In genomic region chr10:115030483-115031200, GRCh38 we compare ENCODE assay signal across 18 cellular contexts.
A peak's percentile ranks its signal among the peaks of the same experiment; 100 is the strongest.
DNase-seq lines count a peak whose midpoint lies in the region; ATAC-seq and TF ChIP-seq lines count a peak whose summit lies in the region.
"Had no signal": no experiment of that assay in that cellular context is flagged by ENCODE, and none has a peak within 500 bp of the region (broad histone marks: within the 10 kb centered on the region; RNA-seq: fewer than 3 reads in every experiment).

No MANE protein-coding gene starts in this region.

- H3K9ac ChIP-seq in parathyroid adenoma = no peak overlapping the region

- no peaks in the 10 kb centered on the region for H3K9me3 ChIP-seq in parathyroid adenoma (ENCODE audit: control insufficient read depth, low read length)
- H3K9me3 ChIP-seq: prostate gland, upper lobe of left lung had no signal

- no peaks in the 10 kb centered on the region for H3K79me2 ChIP-seq in parathyroid adenoma

- no peaks in the 10 kb centered on the region for H3K36me3 ChIP-seq in parathyroid adenoma (ENCODE audit: control insufficient read depth, insufficient read depth, low read length)
- H3K36me3 ChIP-seq: prostate gland, upper lobe of left lung had no signal

- H3K4me3 ChIP-seq in fibroblast of the aortic adventitia (ENCODE audit: low read depth, low read length) (no peak overlapping the region), parathyroid adenoma (ENCODE audit: low read depth, low read length) (no peak overlapping the region)
- H3K4me3 ChIP-seq: prostate gland, smooth muscle cell, upper lobe of left lung had no signal

- TF ChIP-seq CTCF in fibroblast of the aortic adventitia (IDR thresholded peaks at IDR 0.05; ENCODE audit: insufficient read depth, low read length) (no peak), parathyroid adenoma (IDR thresholded peaks at IDR 0.05) (no peak)

- ATAC-seq in SK-N-SH treated with all-trans-retinoic acid at 6 μM for 48 hours = peak; percentile 63
- ATAC-seq in GM19467 (IDR thresholded peaks at IDR 0.05; ENCODE audit: unreplicated experiment) = no peak
- ATAC-seq in GM18502 (IDR thresholded peaks at IDR 0.05; ENCODE audit: poor library complexity, unreplicated experiment) = no peak
- ATAC-seq: activated CD8-positive, alpha-beta memory T cell treated with anti-CD3 and anti-CD28 coated beads, Interleukin-2, amount 10 ng/mL, durations not matched to agents 7 days and 5 days; activated T-helper 17 cell treated with anti-CD3 and anti-CD28 coated beads, Interleukin-2, amount 50 U/mL, for 72 hours had no signal

- no peak overlapping the region for H3K4me2 ChIP-seq in parathyroid adenoma (ENCODE audit: low read length)
- H3K4me2 ChIP-seq: smooth muscle cell had no signal

- no peaks in the 10 kb centered on the region for H3K27me3 ChIP-seq in parathyroid adenoma (ENCODE audit: control insufficient read depth, insufficient read depth, low read length)
- H3K27me3 ChIP-seq: upper lobe of left lung had no signal

- DNase-seq in HUDEP-2 (lab: John Stamatoyannopoulos, UW; ENCODE audit: unreplicated experiment in 76 of 76) (peak in 55 of 76 experiments; percentile 3 to 83 (median 47)), fibroblast of the aortic adventitia (ENCODE audit: low read depth) (peak; percentile 14), glomerular visceral epithelial cell (ENCODE audit: extremely low spot score) (no peak), substantia nigra (lab: John Stamatoyannopoulos, UW) (no peak)
- DNase-seq: activated CD4-positive, alpha-beta T cell treated with anti-CD3 and anti-CD28 coated beads, Interleukin-2, amount 10 ng/mL, durations not matched to agents 24 days and 14 days; activated CD8-positive, alpha-beta memory T cell treated with anti-CD3 and anti-CD28 coated beads, Interleukin-2, amount 10 ng/mL, durations not matched to agents 7 days and 5 days; CD4-positive, alpha-beta T cell; GF-D8; NCI-H1694 treated with DMSO at 0.1 percent for 48 hours; stimulated activated CD4-positive, alpha-beta T cell treated with anti-CD3 and anti-CD28 coated beads, Interleukin-2, amount 100 ng/mL, for 48 hours; upper lobe of left lung had no signal

- H3K27ac ChIP-seq in parathyroid adenoma (no peak overlapping the region), substantia nigra (ENCODE audit: low read depth, low read length, poor library complexity, severe bottlenecking) (no peak overlapping the region)
- H3K27ac ChIP-seq: prostate gland, upper lobe of left lung had no signal

- H3K4me1 ChIP-seq in parathyroid adenoma = peaks cover 5% of the 10 kb centered on the region
- H3K4me1 ChIP-seq: prostate gland, upper lobe of left lung had no signal

- H2AFZ ChIP-seq in parathyroid adenoma = peak overlapping the region; percentile 59

TF ChIP-seq in SK-N-SH treated with all-trans-retinoic acid at 6 μM for 48 hours, 23 proteins besides CTCF, POLR2A, EP300 and RAD21:
- peak; percentile 51; the same call in 1 of the 2 replicates for TF ChIP-seq PPARA (CRISPR knock-in tag; IDR thresholded peaks at IDR 0.05; ENCODE audit: borderline replicate concordance)
- TF ChIP-seq ZC3H10 (CRISPR knock-in tag; IDR thresholded peaks at IDR 0.05) = no peak

Comparison
In these comparisons a context has a peak if more than half of its experiments do, and no peak if none do; other contexts are left out.
1. DNase-seq: peak in HUDEP-2 (55 of 76) and fibroblast of the aortic adventitia (single experiment); none in glomerular visceral epithelial cell (single experiment) and substantia nigra (0 of 49).